In the genomic region with DNA sequence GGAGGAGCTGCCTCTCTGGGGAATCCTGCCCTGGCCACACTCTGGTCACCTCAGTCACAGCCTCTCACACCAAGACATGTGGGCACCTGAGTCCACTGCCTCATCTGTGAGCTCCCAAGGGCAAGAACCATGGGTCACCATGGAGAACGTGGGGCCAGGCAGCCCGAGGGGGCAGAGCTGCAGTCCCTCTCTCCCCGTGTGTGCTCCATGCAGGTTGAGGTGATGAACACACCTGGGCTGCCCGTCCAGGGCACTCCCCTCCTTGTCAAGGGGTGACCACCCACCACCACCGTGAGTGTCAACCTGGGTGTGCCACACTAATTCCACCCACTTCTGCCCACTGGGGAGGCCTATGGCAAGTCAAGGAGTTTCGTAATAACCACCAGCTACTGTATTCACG, we compare ENCODE assay signal across 22 cellular contexts.
DNase-seq lines count a peak whose midpoint lies in the region; ATAC-seq, FAIRE-seq and TF ChIP-seq lines count a peak whose summit lies in the region.
"Had no signal": no experiment of that assay in that cellular context is flagged by ENCODE, and none has a peak within 500 bp of the region (broad histone marks: within the 10 kb centered on the region; RNA-seq: fewer than 3 reads in every experiment).

No MANE protein-coding gene starts in this region.

- H3K36me3 Mint-ChIP-seq in endodermal cell (ENCODE audit: low read depth): no peaks in the 10 kb centered on the region
- H3K36me3 Mint-ChIP-seq in stimulated activated memory B cell treated with anti-CD40 and anti-IgM and Interleukin-4, amounts not matched to agents 10 μg/mL and 1 μg/mL and 100 μg/mL, for 72 hours: no peaks in the 10 kb centered on the region

- H3K9me3 ChIP-seq in endodermal cell (ENCODE audit: control insufficient read depth, low read length): peaks cover 15% of the 10 kb centered on the region
- H3K9me3 ChIP-seq: A549 had no signal

- no peaks in the 10 kb centered on the region for H3K27me3 Mint-ChIP-seq in endodermal cell (ENCODE audit: insufficient read depth)
- H3K27me3 Mint-ChIP-seq in stimulated activated memory B cell treated with anti-CD40 and anti-IgM and Interleukin-4, amounts not matched to agents 10 μg/mL and 1 μg/mL and 100 μg/mL, for 72 hours: no peaks in the 10 kb centered on the region
- H3K27me3 Mint-ChIP-seq: CD4-positive, alpha-beta memory T cell had no signal

- H3K4me1 Mint-ChIP-seq in endodermal cell: no peaks in the 10 kb centered on the region
- no peaks in the 10 kb centered on the region for H3K4me1 Mint-ChIP-seq in stimulated activated memory B cell treated with anti-CD40 and anti-IgM and Interleukin-4, amounts not matched to agents 10 μg/mL and 1 μg/mL and 100 μg/mL, for 72 hours
- H3K4me1 Mint-ChIP-seq: CD4-positive, alpha-beta memory T cell had no signal

- no peak overlapping the region for H3K27ac Mint-ChIP-seq in endodermal cell
- H3K27ac Mint-ChIP-seq in stimulated activated memory B cell treated with anti-CD40 and anti-IgM and Interleukin-4, amounts not matched to agents 10 μg/mL and 1 μg/mL and 100 μg/mL, for 72 hours: no peak overlapping the region
- H3K27ac Mint-ChIP-seq: CD4-positive, alpha-beta memory T cell had no signal

- no peaks in the 10 kb centered on the region for H3K36me3 ChIP-seq in endodermal cell (ENCODE audit: control insufficient read depth, insufficient read depth, low read length)

- TF ChIP-seq CTCF in GM10248 (IDR thresholded peaks at IDR 0.05; ENCODE audit: control extremely low read depth, extremely low read depth, low read depth, missing control alignments) (no peak), endodermal cell (conservative IDR thresholded peaks at IDR 0.05) (no peak)

- H3K27me3 ChIP-seq in endodermal cell (ENCODE audit: control insufficient read depth, insufficient read depth, low read length, poor library complexity, severe bottlenecking): no peaks in the 10 kb centered on the region

- H3K9me3 Mint-ChIP-seq in endodermal cell: peaks cover 14% of the 10 kb centered on the region
- peaks cover 6% of the 10 kb centered on the region for H3K9me3 Mint-ChIP-seq in stimulated activated memory B cell treated with anti-CD40 and anti-IgM and Interleukin-4, amounts not matched to agents 10 μg/mL and 1 μg/mL and 100 μg/mL, for 72 hours

- no peak overlapping the region for H3K9ac ChIP-seq in endodermal cell (ENCODE audit: extremely low read depth, low read length, poor library complexity, severe bottlenecking)

- no peak overlapping the region for H3K4me3 ChIP-seq in endodermal cell (ENCODE audit: low read length)
- H3K4me3 ChIP-seq: A549 had no signal

- ATAC-seq in stimulated activated memory B cell treated with anti-CD40 and anti-IgM and Interleukin-4, amounts not matched to agents 10 μg/mL and 1 μg/mL and 100 μg/mL, for 72 hours: peak; percentile 22
- ATAC-seq: A549 had no signal

- FAIRE-seq in urothelium cell line (lab: Jason Lieb, UNC): peak; percentile 37
- FAIRE-seq: A549, GM12892, H54 had no signal

- CTCF ChIA-PET in GM10248 (lab: Yijun Ruan, JAX): no interaction called here

- H3K4me1 ChIP-seq in endodermal cell (ENCODE audit: control insufficient read depth, insufficient read depth, low read length): no peaks in the 10 kb centered on the region
- H3K4me1 ChIP-seq: A549 had no signal

- no peak overlapping the region for H3K4me3 Mint-ChIP-seq in endodermal cell
- no peak overlapping the region for H3K4me3 Mint-ChIP-seq in stimulated activated memory B cell treated with anti-CD40 and anti-IgM and Interleukin-4, amounts not matched to agents 10 μg/mL and 1 μg/mL and 100 μg/mL, for 72 hours
- H3K4me3 Mint-ChIP-seq: CD4-positive, alpha-beta memory T cell had no signal

- POLR2A ChIA-PET in GM10248 (lab: Yijun Ruan, JAX): no interaction called here

- no peak overlapping the region for H3K27ac ChIP-seq in endodermal cell (ENCODE audit: low read depth, low read length)
- H3K27ac ChIP-seq: A549 had no signal

- WGBS in endodermal cell (ENCODE audit: insufficient coverage in 1 of 2, insufficient read length in 1 of 2), 2 experiments: 90 to 97% methylated on average over 6 to 7 of the region's 7 CpGs

- DNase-seq in GM10248 (ENCODE audit: extremely low spot score): peak; percentile 4
- DNase-seq in endodermal cell: peak; percentile 17
- no peak for DNase-seq in urothelium cell line (ENCODE audit: low spot score)
- DNase-seq in stimulated activated CD4-positive, alpha-beta T cell treated with anti-CD3 and anti-CD28 coated beads, Interleukin-15, amount 100 ng/mL, for 24 hours: no peak
- DNase-seq in NCI-H2227 (lab: John Stamatoyannopoulos, UW; ENCODE audit: unreplicated experiment): no peak
- DNase-seq in NCI-H2171 treated with DMSO at 0.1 percent for 48 hours (lab: John Stamatoyannopoulos, UW): no peak
- DNase-seq: 8988T; ACHN; AML-193; C1 segment of cervical spinal cord; Calu3; CD4-positive, alpha-beta memory T cell; COR-L47; DMS53; DMS79 treated with DMSO at 0.1 percent for 48 hours; GF-D8; GOT3; HCEC 1CT had no signal

Comparison
In these comparisons a context has a peak if more than half of its experiments do, and no peak if none do; other contexts are left out.
1. DNase-seq: peak in GM10248 (single experiment) and endodermal cell (single experiment); none in urothelium cell line (single experiment), stimulated activated CD4-positive, alpha-beta T cell treated with anti-CD3 and anti-CD28 coated beads, Interleukin-15, amount 100 ng/mL, for 24 hours (single experiment), NCI-H2227 (single experiment) and NCI-H2171 treated with DMSO at 0.1 percent for 48 hours (single experiment).